Comparison of ENCODE assay signal across 8 cellular contexts in genomic region chr19:18292810-18293641, GRCh38. TPM values are rescaled to one million over a fixed set of nuclear protein-coding genes. Genes with fewer than 3 reads are reported as not detected.
DNase-seq lines count a peak whose midpoint lies in the region; ATAC-seq, FAIRE-seq and TF ChIP-seq lines count a peak whose summit lies in the region.

No MANE protein-coding gene starts in this region.

- ATAC-seq in right lobe of liver, result peak; percentile 40 to 66 (median 44)
- no peak for ATAC-seq in GM19455 (IDR thresholded peaks at IDR 0.05; ENCODE audit: unreplicated experiment)
- no peak for ATAC-seq in HG03469 (IDR thresholded peaks at IDR 0.05; ENCODE audit: unreplicated experiment)

- no peaks in the 10 kb centered on the region for H3K9me3 ChIP-seq in right lobe of liver

- H3K27ac ChIP-seq in right lobe of liver, result peak overlapping the region; percentile 97 to 99 (median 97)

- no peak for FAIRE-seq in D721Med (lab: Jason Lieb, UNC)

- H3K4me1 Mint-ChIP-seq in IgD-negative memory B cell, result peaks cover 15 to 25% (median 24%) of the 10 kb centered on the region in 3 donors
- H3K4me1 Mint-ChIP-seq in T-helper 2 cell treated with Interferon-gamma antibody and Interleukin-4, amounts not matched to agents 5 μg/mL and 100 μg/mL, for 36 hours (ENCODE audit: low read depth), result peaks cover 51% of the 10 kb centered on the region

- no peaks in the 10 kb centered on the region for H3K36me3 Mint-ChIP-seq in IgD-negative memory B cell
- peaks cover 24% of the 10 kb centered on the region for H3K36me3 Mint-ChIP-seq in T-helper 2 cell treated with Interferon-gamma antibody and Interleukin-4, amounts not matched to agents 5 μg/mL and 100 μg/mL, for 36 hours (ENCODE audit: low read depth)

- 6% methylated on average over 30 of the region's 31 CpGs for WGBS in right lobe of liver (ENCODE audit: insufficient coverage, low coverage, low lambda C conversion rate, missing lambda C conversion rate)

- TF ChIP-seq CTCF in D721Med (IDR thresholded peaks at IDR 0.05; ENCODE audit: insufficient read depth, missing control alignments) (no peak), right lobe of liver (IDR thresholded peaks at IDR 0.05) (no peak)

- intact Hi-C loops in right lobe of liver (cut with DNase I), result no loop called here

- peaks cover 0 to 13% (median 0%) of the 10 kb centered on the region in 4 donors for H3K4me1 ChIP-seq in right lobe of liver

- no peaks in the 10 kb centered on the region for H3K36me3 ChIP-seq in right lobe of liver

- no peaks in the 10 kb centered on the region for H3K27me3 Mint-ChIP-seq in IgD-negative memory B cell
- no peaks in the 10 kb centered on the region for H3K27me3 Mint-ChIP-seq in T-helper 2 cell treated with Interferon-gamma antibody and Interleukin-4, amounts not matched to agents 5 μg/mL and 100 μg/mL, for 36 hours (ENCODE audit: low read depth)

- DNase-seq in D721Med (ENCODE audit: insufficient read length, low spot score) (peak; percentile 94), ecto neural progenitor cell (ENCODE audit: low spot score) (peak; percentile 91), right lobe of liver (peak; percentile 83 to 86 (median 83))
- peak; percentile 81 for DNase-seq in T-helper 2 cell treated with Interferon-gamma antibody and Interleukin-4, amounts not matched to agents 5 μg/mL and 100 μg/mL, for 36 hours (ENCODE audit: low spot score)
- DNase-seq in stimulated activated CD8-positive, alpha-beta memory T cell treated with anti-CD3 and anti-CD28 coated beads, Interleukin-4, amount 100 ng/mL, for 48 hours, result peak; percentile 83

- H3K9me3 Mint-ChIP-seq in IgD-negative memory B cell, result peaks cover 0 to 2% (median 2%) of the 10 kb centered on the region in 3 donors
- no peaks in the 10 kb centered on the region for H3K9me3 Mint-ChIP-seq in T-helper 2 cell treated with Interferon-gamma antibody and Interleukin-4, amounts not matched to agents 5 μg/mL and 100 μg/mL, for 36 hours

- no peaks in the 10 kb centered on the region for H3K27me3 ChIP-seq in right lobe of liver

- H3K27ac Mint-ChIP-seq in IgD-negative memory B cell, result peak overlapping the region; percentile 92 to 99 (median 94)
- H3K27ac Mint-ChIP-seq in T-helper 2 cell treated with Interferon-gamma antibody and Interleukin-4, amounts not matched to agents 5 μg/mL and 100 μg/mL, for 36 hours, result peak overlapping the region; percentile 94

- peak; percentile 50 for TF ChIP-seq POLR2A in right lobe of liver (IDR thresholded peaks at IDR 0.05)

- H3K4me3 ChIP-seq in right lobe of liver, result peak overlapping the region; percentile 56 to 63 (median 60)

- peak overlapping the region; percentile 81 to 99 (median 94) for H3K4me3 Mint-ChIP-seq in IgD-negative memory B cell
- H3K4me3 Mint-ChIP-seq in T-helper 2 cell treated with Interferon-gamma antibody and Interleukin-4, amounts not matched to agents 5 μg/mL and 100 μg/mL, for 36 hours, result peak overlapping the region; percentile 94

RNA-seq across cellular contexts. Expression of gene JUND, which starts 11.6 kb away (rescaled TPM):
- polyA plus RNA-seq in IgD-negative memory B cell, result 164 TPM
- total RNA-seq in right lobe of liver, result 100 to 1,000 TPM in 4 of 6 experiments, 10 to 100 TPM in 2; 29.3 to 188 (median 134) TPM

RNA-seq across cellular contexts. Expression of gene IQCN, which starts 18.8 kb away (rescaled TPM):
- 1.4 TPM for polyA plus RNA-seq in IgD-negative memory B cell
- 1 to 10 TPM in 5 of 6 experiments, under 1 TPM in 1; 0.82 to 5.3 (median 2.5) TPM for total RNA-seq in right lobe of liver

RNA-seq across cellular contexts. Expression of gene LSM4, which starts 29.9 kb away (rescaled TPM):
- polyA plus RNA-seq in IgD-negative memory B cell, result 137 TPM
- 100 to 1,000 TPM in 2 of 6 experiments, 10 to 100 TPM in 4; 37.6 to 139 (median 47.3) TPM for total RNA-seq in right lobe of liver

RNA-seq across cellular contexts. Expression of gene PGPEP1, which starts 47.4 kb away (rescaled TPM):
- polyA plus RNA-seq in IgD-negative memory B cell, result 8.4 TPM
- total RNA-seq in right lobe of liver, result 10 to 100 TPM; 33.0 to 55.5 (median 40.7) TPM

Comparison
In these comparisons a context has a peak if more than half of its experiments do, and no peak if none do; other contexts are left out.
1. ATAC-seq: peak in right lobe of liver (4 of 4); none in GM19455 (single experiment) and HG03469 (single experiment).
2. Peak in every context shown above with its lines, with median percentiles within 50 percentile points of each other: DNase-seq.